10 cellular contexts compared by ENCODE assay signal in the genomic region with DNA sequence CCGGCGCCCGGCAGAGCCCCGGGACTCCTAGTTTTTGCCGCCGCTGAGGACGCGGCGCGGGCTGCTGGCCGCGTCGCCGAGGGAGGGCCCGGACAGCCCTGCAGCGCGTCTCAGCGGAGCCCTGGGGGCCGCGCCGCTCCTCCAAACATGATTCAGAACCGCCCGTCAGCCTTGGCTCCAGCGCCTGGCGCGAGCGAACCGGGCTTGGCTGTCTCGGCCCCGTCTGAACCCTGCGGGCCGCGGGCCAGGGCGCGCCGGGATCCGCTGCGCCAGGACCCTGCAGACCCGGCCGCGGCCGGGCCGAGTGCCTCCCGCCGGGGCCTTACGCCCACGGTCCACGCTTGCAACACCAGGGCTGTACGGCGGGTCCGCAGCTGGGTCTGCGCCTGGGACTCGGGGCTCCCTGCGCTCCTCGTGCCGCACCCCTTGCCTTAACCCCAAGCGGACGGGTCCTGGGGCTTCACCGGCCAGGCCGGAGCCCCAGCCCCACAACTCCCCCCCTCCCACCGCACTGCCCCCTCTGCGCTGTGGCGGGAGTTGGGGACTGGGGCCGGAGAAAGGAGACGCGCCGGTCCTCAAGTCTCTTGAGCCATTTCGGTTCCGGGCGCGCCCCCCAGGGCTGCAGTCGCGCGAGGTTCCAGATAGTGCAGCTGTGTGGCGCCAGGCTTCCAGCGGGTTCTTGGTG. TPM values are rescaled to one million over a fixed set of nuclear protein-coding genes. Genes with fewer than 3 reads are reported as not detected.
DNase-seq lines count a peak whose midpoint lies in the region; ATAC-seq, FAIRE-seq and TF ChIP-seq lines count a peak whose summit lies in the region.
"Had no signal": no experiment of that assay in that cellular context is flagged by ENCODE, and none has a peak within 500 bp of the region (broad histone marks: within the 10 kb centered on the region; RNA-seq: fewer than 3 reads in every experiment).

No MANE protein-coding gene starts in this region.

- no peak for TF ChIP-seq CTCF in coronary artery (IDR thresholded peaks at IDR 0.05)
- TF ChIP-seq CTCF in D721Med (IDR thresholded peaks at IDR 0.05; ENCODE audit: insufficient read depth, missing control alignments), result no peak

- intact Hi-C loops in left colon (cut with DNase I, micrococcal nuclease), result no loop called here

- H3K4me3 ChIP-seq in coronary artery, result peak overlapping the region; percentile 78

- peak; percentile 30 for DNase-seq in activated T-cell treated with anti-CD3 and anti-CD28 coated beads, Interleukin-2, amount 50 U/mL, for 1 hour
- DNase-seq in activated T-cell treated with anti-CD3 and anti-CD28 coated beads for 4 hours, result no peak
- peak; percentile 92 for DNase-seq in coronary artery (ENCODE audit: low spot score)
- DNase-seq in left colon, result peak; percentile 56 to 58
- peak; percentile 3 for DNase-seq in stimulated activated CD8-positive, alpha-beta memory T cell treated with anti-CD3 and anti-CD28 coated beads, Interleukin-4, amount 100 ng/mL, for 24 hours (ENCODE audit: low read depth)
- DNase-seq in D721Med (ENCODE audit: insufficient read length, low spot score), result no peak
- DNase-seq: DND-41 had no signal

- H3K27ac ChIP-seq in coronary artery, result peak overlapping the region; percentile 86 to 92
- H3K27ac ChIP-seq: VCaP had no signal

- no peak for FAIRE-seq in D721Med (lab: Jason Lieb, UNC)

- ATAC-seq in left colon (peak; percentile 4), HG03521 (IDR thresholded peaks at IDR 0.05; ENCODE audit: unreplicated experiment) (no peak), GM18867 (IDR thresholded peaks at IDR 0.05; ENCODE audit: unreplicated experiment) (no peak)

RNA-seq across cellular contexts. Expression of gene CD34, which starts 48.4 kb away (rescaled TPM):
- total RNA-seq in left colon, result 10 to 100 TPM in 1 of 2 donors, 1 to 10 TPM in 1; 8.3 to 15.2 TPM

Comparison
In these comparisons a context has a peak if more than half of its experiments do, and no peak if none do; other contexts are left out.
1. DNase-seq: peak in activated T-cell treated with anti-CD3 and anti-CD28 coated beads, Interleukin-2, amount 50 U/mL, for 1 hour (single experiment), coronary artery (single experiment), left colon (2 of 2) and stimulated activated CD8-positive, alpha-beta memory T cell treated with anti-CD3 and anti-CD28 coated beads, Interleukin-4, amount 100 ng/mL, for 24 hours (single experiment); none in activated T-cell treated with anti-CD3 and anti-CD28 coated beads for 4 hours (single experiment) and D721Med (single experiment).